17 cellular contexts compared by ENCODE assay signal in the genomic region with DNA sequence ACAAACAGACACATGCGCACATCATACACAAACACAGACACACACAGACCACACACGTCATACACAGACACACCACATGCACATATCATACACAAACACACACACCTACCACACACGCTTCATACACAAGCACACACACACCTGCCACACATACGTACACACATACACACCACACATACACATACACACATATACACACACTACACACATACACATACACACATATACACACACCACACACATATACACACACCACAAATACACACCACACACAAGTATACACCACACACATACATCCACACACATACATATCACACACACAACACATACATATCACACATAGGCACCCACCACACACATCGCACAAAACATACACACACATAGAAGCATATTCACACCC.
"Had no signal": no experiment of that assay in that cellular context is flagged by ENCODE, and none has a peak within 500 bp of the region (broad histone marks: within the 10 kb centered on the region; RNA-seq: fewer than 3 reads in every experiment).

No MANE protein-coding gene starts in this region.

- H3K4me1 ChIP-seq: colonic mucosa, foreskin keratinocyte, parathyroid adenoma, prostate gland, spleen, testis, tibial nerve had no signal

- H3K9me3 ChIP-seq: colonic mucosa, prostate gland, spleen, testis, tibial nerve had no signal

- H3K4me3 Mint-ChIP-seq: naive B cell; nephron; stimulated activated naive B cell treated with anti-CD40 and anti-IgM and Interleukin-4, amounts not matched to agents 10 μg/mL and 1 μg/mL and 100 μg/mL, for 72 hours; stimulated activated naive CD8-positive, alpha-beta T cell treated with anti-CD3 and anti-CD28 coated beads, Interleukin-15, amount 100 ng/mL, for 72 hours had no signal

- H3K27me3 Mint-ChIP-seq: naive B cell; stimulated activated naive B cell treated with anti-CD40 and anti-IgM and Interleukin-4, amounts not matched to agents 10 μg/mL and 1 μg/mL and 100 μg/mL, for 72 hours; stimulated activated naive CD8-positive, alpha-beta T cell treated with anti-CD3 and anti-CD28 coated beads, Interleukin-15, amount 100 ng/mL, for 72 hours had no signal

- H3K36me3 ChIP-seq: colonic mucosa, prostate gland, spleen, tibial nerve had no signal

- H3K9me3 Mint-ChIP-seq: naive B cell; nephron; stimulated activated naive B cell treated with anti-CD40 and anti-IgM and Interleukin-4, amounts not matched to agents 10 μg/mL and 1 μg/mL and 100 μg/mL, for 72 hours; stimulated activated naive CD8-positive, alpha-beta T cell treated with anti-CD3 and anti-CD28 coated beads, Interleukin-15, amount 100 ng/mL, for 72 hours had no signal

- H3K4me3 ChIP-seq: colonic mucosa, prostate gland, spleen, testis, tibial nerve had no signal

- H3K27me3 ChIP-seq: colonic mucosa, foreskin keratinocyte, spleen, testis, tibial nerve had no signal

- H3K27ac Mint-ChIP-seq: naive B cell; nephron; stimulated activated naive B cell treated with anti-CD40 and anti-IgM and Interleukin-4, amounts not matched to agents 10 μg/mL and 1 μg/mL and 100 μg/mL, for 72 hours; stimulated activated naive CD8-positive, alpha-beta T cell treated with anti-CD3 and anti-CD28 coated beads, Interleukin-15, amount 100 ng/mL, for 72 hours had no signal

- H3K9ac ChIP-seq: parathyroid adenoma had no signal

- DNase-seq: colonic mucosa; dermis blood vessel endothelial cell; foreskin keratinocyte; mesendoderm; naive B cell; retina; spleen; stimulated activated CD4-positive, alpha-beta T cell treated with anti-CD3 and anti-CD28 coated beads, Interleukin-15, amount 100 ng/mL, for 24 hours; stimulated activated CD4-positive, alpha-beta T cell treated with anti-CD3 and anti-CD28 coated beads, Interleukin-1b, Interleukin-23, amount 100 ng/mL, for 48 hours; stimulated activated CD4-positive, alpha-beta T cell treated with anti-CD3 and anti-CD28 coated beads, Interleukin-4, amount 100 ng/mL, for 4 hours; stimulated activated naive B cell treated with anti-CD40 and anti-IgM and Interleukin-4, amounts not matched to agents 10 μg/mL and 1 μg/mL and 100 μg/mL, for 72 hours; stimulated activated naive CD8-positive, alpha-beta T cell treated with anti-CD3 and anti-CD28 coated beads, Interleukin-15, amount 100 ng/mL, for 72 hours; testis had no signal

- H3K27ac ChIP-seq: colonic mucosa, foreskin keratinocyte, parathyroid adenoma, prostate gland, spleen, testis, tibial nerve had no signal

- H3K79me2 ChIP-seq: parathyroid adenoma had no signal

- H3K4me1 Mint-ChIP-seq: naive B cell; nephron; stimulated activated naive B cell treated with anti-CD40 and anti-IgM and Interleukin-4, amounts not matched to agents 10 μg/mL and 1 μg/mL and 100 μg/mL, for 72 hours; stimulated activated naive CD8-positive, alpha-beta T cell treated with anti-CD3 and anti-CD28 coated beads, Interleukin-15, amount 100 ng/mL, for 72 hours had no signal

- H2AFZ ChIP-seq: parathyroid adenoma had no signal
